21 cellular contexts compared by ENCODE assay signal in genomic region chr14:38367922-38368321, GRCh38.
DNase-seq lines count a peak whose midpoint lies in the region; ATAC-seq and TF ChIP-seq lines count a peak whose summit lies in the region.
"Had no signal": no experiment of that assay in that cellular context is flagged by ENCODE, and none has a peak within 500 bp of the region (broad histone marks: within the 10 kb centered on the region; RNA-seq: fewer than 3 reads in every experiment).

No MANE protein-coding gene starts in this region.

- H3K4me1 ChIP-seq in heart right ventricle, result peaks cover 0 to 40% (median 7%) of the 10 kb centered on the region in 9 donors
- peaks cover 7% of the 10 kb centered on the region for H3K4me1 ChIP-seq in body of pancreas
- H3K4me1 ChIP-seq in right cardiac atrium (ENCODE audit: control insufficient read depth, insufficient read depth, low read length), result no peaks in the 10 kb centered on the region
- H3K4me1 ChIP-seq: A549, BE2C, SJCRH30 had no signal

- H3K27me3 ChIP-seq in heart right ventricle, result no peaks in the 10 kb centered on the region
- no peaks in the 10 kb centered on the region for H3K27me3 ChIP-seq in body of pancreas
- H3K27me3 ChIP-seq in right cardiac atrium (ENCODE audit: control insufficient read depth, insufficient read depth), result no peaks in the 10 kb centered on the region
- H3K27me3 ChIP-seq: BE2C, SJCRH30 had no signal

- intact Hi-C loops in heart right ventricle (cut with DNase I) (loop anchor here in 3 of 10 donors (5.0 to 10.0 kb wide), 4 partner anchors 113 to 627 kb away; partner anchors contain the start of gene CLEC14A (in 1 of the 3)), Right ventricle myocardium superior (cut with DNase I) (loop anchor here (10.0 kb wide), 1 partner anchor 113 kb away; the partner anchor contains the start of gene CLEC14A), body of pancreas (cut with DNase I) (no loop called here), right cardiac atrium (cut with DNase I) (loop anchor here in 1 of 4 donors (10.0 kb wide), 1 partner anchor 113 kb away; the partner anchor contains the start of gene CLEC14A)

- peaks cover 7% of the 10 kb centered on the region for H3K9me3 Mint-ChIP-seq in activated CD8-positive, alpha-beta memory T cell treated with anti-CD3 and anti-CD28 coated beads, Interleukin-2, amount 10 ng/mL, durations not matched to agents 7 days and 5 days (ENCODE audit: low read depth)
- H3K9me3 Mint-ChIP-seq: HFFc6 had no signal

- no peak for TF ChIP-seq POLR2A in body of pancreas (IDR thresholded peaks at IDR 0.05)

- H3K36me3 Mint-ChIP-seq in activated CD8-positive, alpha-beta memory T cell treated with anti-CD3 and anti-CD28 coated beads, Interleukin-2, amount 10 ng/mL, durations not matched to agents 7 days and 5 days, result no peaks in the 10 kb centered on the region

- no peaks in the 10 kb centered on the region for H3K36me3 ChIP-seq in heart right ventricle
- H3K36me3 ChIP-seq in body of pancreas (replicated peaks in 1 of 2; ENCODE audit: insufficient read depth in 1 of 2, low read depth in 2 of 2), result no peaks in the 10 kb centered on the region
- H3K36me3 ChIP-seq: BE2C, SJCRH30 had no signal

- H3K27ac ChIP-seq in heart right ventricle, result peak overlapping the region in 8 of 10 donors; percentile 23 to 74 (median 42)
- H3K27ac ChIP-seq in body of pancreas, result no peak overlapping the region
- H3K27ac ChIP-seq in right cardiac atrium (ENCODE audit: low read length), result no peak overlapping the region
- H3K27ac ChIP-seq: A549, SJCRH30 had no signal

- peak in 1 of 2 donors; percentile 19 for DNase-seq in heart right ventricle
- no peak for DNase-seq in Right ventricle myocardium superior
- DNase-seq in body of pancreas, result no peak
- peak in 2 of 3 donors; percentile 8 to 25 for DNase-seq in right cardiac atrium
- no peak for DNase-seq in NOMO-1 treated with dmso at 0.1 percent for 144 hours (lab: John Stamatoyannopoulos, UW; ENCODE audit: unreplicated experiment)
- DNase-seq in stimulated activated CD4-positive, alpha-beta T cell treated with anti-CD3 and anti-CD28 coated beads, Interleukin-1b, Interleukin-23, amount 100 ng/mL, for 48 hours, result no peak
- no peak for DNase-seq in activated CD8-positive, alpha-beta memory T cell treated with anti-CD3 and anti-CD28 coated beads, Interleukin-2, amount 10 ng/mL, durations not matched to agents 7 days and 5 days
- DNase-seq: BE2C, DMS79, H7, HFFc6, KBM-7, NCI-H1105, NCI-H2081, NCI-H2171, NCI-H446 treated with DMSO at 0.1 percent for 48 hours, NCI-H69, SJCRH30 had no signal

- H3K4me3 Mint-ChIP-seq in activated CD8-positive, alpha-beta memory T cell treated with anti-CD3 and anti-CD28 coated beads, Interleukin-2, amount 10 ng/mL, durations not matched to agents 7 days and 5 days, result no peak overlapping the region
- H3K4me3 Mint-ChIP-seq: HFFc6 had no signal

- no peaks in the 10 kb centered on the region for H3K27me3 Mint-ChIP-seq in activated CD8-positive, alpha-beta memory T cell treated with anti-CD3 and anti-CD28 coated beads, Interleukin-2, amount 10 ng/mL, durations not matched to agents 7 days and 5 days

- peak in 4 of 9 donors; percentile 23 to 49 (median 36) for TF ChIP-seq CTCF in heart right ventricle (IDR thresholded peaks at IDR 0.05)
- no peak for TF ChIP-seq CTCF in body of pancreas (IDR thresholded peaks at IDR 0.05)

- ATAC-seq in heart right ventricle (peak; percentile 72 to 95 (median 89)), Right ventricle myocardium superior (ENCODE audit: poor library complexity) (no peak), body of pancreas (peak; percentile 24), right cardiac atrium (peak; percentile 71 to 95), GM21367 (IDR thresholded peaks at IDR 0.05; ENCODE audit: unreplicated experiment) (no peak)
- ATAC-seq in activated CD8-positive, alpha-beta memory T cell treated with anti-CD3 and anti-CD28 coated beads, Interleukin-2, amount 10 ng/mL, durations not matched to agents 7 days and 5 days, result no peak
- ATAC-seq: A549, Panc1 had no signal

- CTCF ChIA-PET in activated CD8-positive, alpha-beta memory T cell treated with anti-CD3 and anti-CD28 coated beads, Interleukin-2, amount 10 ng/mL, durations not matched to agents 7 days and 5 days (lab: Charles Lee), result no interaction called here

- no peaks in the 10 kb centered on the region for H3K4me1 Mint-ChIP-seq in activated CD8-positive, alpha-beta memory T cell treated with anti-CD3 and anti-CD28 coated beads, Interleukin-2, amount 10 ng/mL, durations not matched to agents 7 days and 5 days

- H3K9me3 ChIP-seq in heart right ventricle (no peaks in the 10 kb centered on the region), body of pancreas (no peaks in the 10 kb centered on the region), right cardiac atrium (ENCODE audit: control insufficient read depth, low read length) (no peaks in the 10 kb centered on the region)
- H3K9me3 ChIP-seq: A549, BE2C, SJCRH30 had no signal

- no peak overlapping the region for H3K4me3 ChIP-seq in heart right ventricle
- no peak overlapping the region for H3K4me3 ChIP-seq in body of pancreas
- no peak overlapping the region for H3K4me3 ChIP-seq in right cardiac atrium (ENCODE audit: low read length)
- H3K4me3 ChIP-seq: A549, SJCRH30 had no signal

- 43 to 49% methylated on average over 4 of the region's 4 CpGs for WGBS in heart right ventricle, 2 donors
- WGBS in body of pancreas, 2 donors, result 52 to 56% methylated on average over 4 of the region's 4 CpGs
- WGBS in right cardiac atrium, result 58% methylated on average over 4 of the region's 4 CpGs

- no peak overlapping the region for H3K27ac Mint-ChIP-seq in activated CD8-positive, alpha-beta memory T cell treated with anti-CD3 and anti-CD28 coated beads, Interleukin-2, amount 10 ng/mL, durations not matched to agents 7 days and 5 days
- H3K27ac Mint-ChIP-seq: HFFc6 had no signal

Comparison
In these comparisons a context has a peak if more than half of its experiments do, and no peak if none do; other contexts are left out.
1. ATAC-seq: peak in heart right ventricle (8 of 8), body of pancreas (single experiment) and right cardiac atrium (2 of 2); none in Right ventricle myocardium superior (single experiment), GM21367 (single experiment) and activated CD8-positive, alpha-beta memory T cell treated with anti-CD3 and anti-CD28 coated beads, Interleukin-2, amount 10 ng/mL, durations not matched to agents 7 days and 5 days (single experiment).
2. DNase-seq: peak in right cardiac atrium (2 of 3); none in Right ventricle myocardium superior (single experiment), body of pancreas (0 of 4), NOMO-1 treated with dmso at 0.1 percent for 144 hours (single experiment), stimulated activated CD4-positive, alpha-beta T cell treated with anti-CD3 and anti-CD28 coated beads, Interleukin-1b, Interleukin-23, amount 100 ng/mL, for 48 hours (single experiment) and activated CD8-positive, alpha-beta memory T cell treated with anti-CD3 and anti-CD28 coated beads, Interleukin-2, amount 10 ng/mL, durations not matched to agents 7 days and 5 days (single experiment).
3. H3K27ac ChIP-seq: peak in heart right ventricle (8 of 10); none in body of pancreas (0 of 4) and right cardiac atrium (single experiment).